In the genomic region with DNA sequence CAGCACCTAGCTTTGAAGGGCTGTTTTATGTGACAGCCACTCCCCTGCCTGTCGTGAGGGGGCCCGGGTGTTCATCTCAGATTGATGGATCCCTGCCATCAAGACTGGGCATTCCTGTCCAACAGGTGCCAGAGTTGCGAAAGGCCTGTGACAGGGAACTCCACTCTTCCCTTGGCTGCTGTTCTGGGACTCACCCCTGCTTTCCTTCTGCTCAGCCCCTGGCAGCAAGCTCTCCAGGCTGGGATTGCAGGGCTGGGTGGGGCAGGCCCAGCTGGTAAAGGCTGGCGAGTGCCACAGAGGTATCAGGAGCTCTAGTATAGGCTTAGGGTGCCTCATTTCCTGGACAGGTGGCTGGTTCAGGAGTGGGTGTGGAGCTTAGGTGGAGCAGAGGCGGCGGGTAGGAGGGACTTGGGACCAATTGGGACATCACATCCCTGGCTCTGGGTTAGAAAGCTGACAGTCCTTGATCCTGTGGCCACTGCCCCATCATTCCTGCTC, we compare ENCODE assay signal across 10 cellular contexts. TPM values are rescaled to one million over a fixed set of nuclear protein-coding genes. Genes with fewer than 3 reads are reported as not detected.
A peak's percentile ranks its signal among the peaks of the same experiment; 100 is the strongest.
DNase-seq lines count a peak whose midpoint lies in the region; ATAC-seq and TF ChIP-seq lines count a peak whose summit lies in the region.
"Had no signal": no experiment of that assay in that cellular context is flagged by ENCODE, and none has a peak within 500 bp of the region (broad histone marks: within the 10 kb centered on the region; RNA-seq: fewer than 3 reads in every experiment).

A gene with protein sequence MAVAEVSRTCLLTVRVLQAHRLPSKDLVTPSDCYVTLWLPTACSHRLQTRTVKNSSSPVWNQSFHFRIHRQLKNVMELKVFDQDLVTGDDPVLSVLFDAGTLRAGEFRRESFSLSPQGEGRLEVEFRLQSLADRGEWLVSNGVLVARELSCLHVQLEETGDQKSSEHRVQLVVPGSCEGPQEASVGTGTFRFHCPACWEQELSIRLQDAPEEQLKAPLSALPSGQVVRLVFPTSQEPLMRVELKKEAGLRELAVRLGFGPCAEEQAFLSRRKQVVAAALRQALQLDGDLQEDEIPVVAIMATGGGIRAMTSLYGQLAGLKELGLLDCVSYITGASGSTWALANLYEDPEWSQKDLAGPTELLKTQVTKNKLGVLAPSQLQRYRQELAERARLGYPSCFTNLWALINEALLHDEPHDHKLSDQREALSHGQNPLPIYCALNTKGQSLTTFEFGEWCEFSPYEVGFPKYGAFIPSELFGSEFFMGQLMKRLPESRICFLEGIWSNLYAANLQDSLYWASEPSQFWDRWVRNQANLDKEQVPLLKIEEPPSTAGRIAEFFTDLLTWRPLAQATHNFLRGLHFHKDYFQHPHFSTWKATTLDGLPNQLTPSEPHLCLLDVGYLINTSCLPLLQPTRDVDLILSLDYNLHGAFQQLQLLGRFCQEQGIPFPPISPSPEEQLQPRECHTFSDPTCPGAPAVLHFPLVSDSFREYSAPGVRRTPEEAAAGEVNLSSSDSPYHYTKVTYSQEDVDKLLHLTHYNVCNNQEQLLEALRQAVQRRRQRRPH (plus strand): TSS at position 448 of the 498 bp plus-strand sequence. CDS start 67 bp downstream, outside the sequence.

- ATAC-seq in effector memory CD8-positive, alpha-beta T cell (replicated peaks): no peak
- no peak for ATAC-seq in HG02798 (IDR thresholded peaks at IDR 0.05; ENCODE audit: poor library complexity, unreplicated experiment)

- DNase-seq in Calu3 (peak; percentile 82), NCI-H2029 (lab: John Stamatoyannopoulos, UW) (peak; percentile 77), progenitor cell of endocrine pancreas (ENCODE audit: low spot score, unreplicated experiment) (no peak), SHP77 (lab: John Stamatoyannopoulos, UW) (no peak)
- DNase-seq in effector memory CD8-positive, alpha-beta T cell: no peak
- DNase-seq in stimulated activated naive CD4-positive, alpha-beta T cell treated with Interleukin-2 at 50 U/mL for 16 hours (lab: John Stamatoyannopoulos, UW): no peak
- no peak for DNase-seq in activated CD4-positive, alpha-beta T cell treated with anti-CD3 and anti-CD28 coated beads, Interleukin-2, amount 50 U/mL, for 1 hour
- DNase-seq: Kasumi-1, mesenchymal stem cell had no signal

- TF ChIP-seq CTCF in Calu3 (IDR thresholded peaks at IDR 0.05; ENCODE audit: unreplicated experiment): no peak
- no peak for TF ChIP-seq CTCF in progenitor cell of endocrine pancreas (IDR thresholded peaks at IDR 0.05; ENCODE audit: unreplicated experiment)

- H3K4me3 Mint-ChIP-seq in Calu3 (ENCODE audit: low read depth, unreplicated experiment) (no peak within 1 kb of the TSS), progenitor cell of endocrine pancreas (ENCODE audit: low read depth) (no peak within 1 kb of the TSS)
- no peak within 1 kb of the TSS for H3K4me3 Mint-ChIP-seq in effector memory CD8-positive, alpha-beta T cell

- intact Hi-C loops in Calu3 (cut with micrococcal nuclease; ENCODE audit: unreplicated experiment): no loop called here

- BruUV-seq in Calu3 (replicated peaks; lab: Mats Ljungman, UMichigan): no TSS peak

- H3K36me3 Mint-ChIP-seq in Calu3 (ENCODE audit: insufficient read depth, unreplicated experiment) (peaks cover 17% of the 10 kb centered on the region), progenitor cell of endocrine pancreas (ENCODE audit: insufficient read depth) (peaks cover 7% of the 10 kb centered on the region)
- peaks cover 9% of the 10 kb centered on the region for H3K36me3 Mint-ChIP-seq in effector memory CD8-positive, alpha-beta T cell (ENCODE audit: insufficient read depth)

- H3K27me3 Mint-ChIP-seq in Calu3 (ENCODE audit: unreplicated experiment): no peaks in the 10 kb centered on the region
- no peaks in the 10 kb centered on the region for H3K27me3 Mint-ChIP-seq in effector memory CD8-positive, alpha-beta T cell
- no peaks in the 10 kb centered on the region for H3K27me3 Mint-ChIP-seq in progenitor cell of endocrine pancreas

- H3K4me1 Mint-ChIP-seq in Calu3 (ENCODE audit: low read depth, unreplicated experiment) (peaks cover 6% of the 10 kb centered on the region), progenitor cell of endocrine pancreas (ENCODE audit: low read depth) (no peaks in the 10 kb centered on the region)
- H3K4me1 Mint-ChIP-seq in effector memory CD8-positive, alpha-beta T cell (ENCODE audit: low read depth in 2 of 2): peaks cover 11 to 12% of the 10 kb centered on the region in 2 donors

- CTCF ChIA-PET in Calu3 (lab: Charles Lee): interaction anchor here (0.6 to 0.9 kb wide), 6 partner anchors 11 to 1561 kb away, joined by 3 to 6 read pairs (median 3); a partner anchor contains a TSS

- H3K9me3 Mint-ChIP-seq in Calu3 (ENCODE audit: low read depth, unreplicated experiment) (no peaks in the 10 kb centered on the region), progenitor cell of endocrine pancreas (ENCODE audit: low read depth) (no peaks in the 10 kb centered on the region)
- no peaks in the 10 kb centered on the region for H3K9me3 Mint-ChIP-seq in effector memory CD8-positive, alpha-beta T cell

- no peak within 1 kb of the TSS for H3K27ac Mint-ChIP-seq in Calu3 (ENCODE audit: unreplicated experiment)
- H3K27ac Mint-ChIP-seq in effector memory CD8-positive, alpha-beta T cell: peak within 1 kb of the TSS; percentile 16 to 63
- H3K27ac Mint-ChIP-seq in progenitor cell of endocrine pancreas: no peak within 1 kb of the TSS

RNA-seq across cellular contexts. Expression of the gene that starts here (rescaled TPM):
- total RNA-seq in Calu3 (2022): 4.1 and 6.8 TPM in 2 replicates
- 13.1 and 13.8 TPM in 2 replicates for total RNA-seq in progenitor cell of endocrine pancreas

Comparison
In these comparisons a context has a peak if more than half of its experiments do, and no peak if none do; other contexts are left out.
1. DNase-seq: peak in Calu3 (single experiment) and NCI-H2029 (single experiment); none in effector memory CD8-positive, alpha-beta T cell (0 of 3), progenitor cell of endocrine pancreas (single experiment), stimulated activated naive CD4-positive, alpha-beta T cell treated with Interleukin-2 at 50 U/mL for 16 hours (single experiment), SHP77 (0 of 2) and activated CD4-positive, alpha-beta T cell treated with anti-CD3 and anti-CD28 coated beads, Interleukin-2, amount 50 U/mL, for 1 hour (single experiment).
2. H3K27ac Mint-ChIP-seq: peak in effector memory CD8-positive, alpha-beta T cell (2 of 2); none in Calu3 (single experiment) and progenitor cell of endocrine pancreas (single experiment).